Comparison of ENCODE assay signal across 18 cellular contexts in genomic region chr1:187794561-187794960, GRCh38.
A peak's percentile ranks its signal among the peaks of the same experiment; 100 is the strongest.
DNase-seq lines count a peak whose midpoint lies in the region; ATAC-seq, FAIRE-seq and TF ChIP-seq lines count a peak whose summit lies in the region.
"Had no signal": no experiment of that assay in that cellular context is flagged by ENCODE, and none has a peak within 500 bp of the region (broad histone marks: within the 10 kb centered on the region; RNA-seq: fewer than 3 reads in every experiment).

No MANE protein-coding gene starts in this region.

- no peaks in the 10 kb centered on the region for H3K79me2 ChIP-seq in PC-9 (ENCODE audit: low read depth)

- no peaks in the 10 kb centered on the region for H3K27me3 ChIP-seq in PC-9 (ENCODE audit: insufficient read depth, low read depth)
- no peaks in the 10 kb centered on the region for H3K27me3 ChIP-seq in WERI-Rb-1 (ENCODE audit: insufficient read depth, low read depth, severe bottlenecking)

- H3K36me3 ChIP-seq in PC-9 (ENCODE audit: low read depth) (no peaks in the 10 kb centered on the region), WERI-Rb-1 (no peaks in the 10 kb centered on the region)
- H3K36me3 ChIP-seq: HAP-1 had no signal

- H3K9me2 ChIP-seq in PC-9 (ENCODE audit: insufficient read depth): no peaks in the 10 kb centered on the region

- CTCF ChIA-PET in PC-9 (lab: Charles Lee): no interaction called here

- ATAC-seq in GM19023 (IDR thresholded peaks at IDR 0.05; ENCODE audit: unreplicated experiment): no peak
- ATAC-seq: PC-3 had no signal

- TF ChIP-seq CTCF in PC-9 (conservative IDR thresholded peaks at IDR 0.05) (no peak), WERI-Rb-1 (IDR thresholded peaks at IDR 0.05; ENCODE audit: low read depth, low read length) (no peak)

- no peaks in the 10 kb centered on the region for H3K9me3 ChIP-seq in PC-9 (ENCODE audit: insufficient read depth, low read depth)
- no peaks in the 10 kb centered on the region for H3K9me3 ChIP-seq in WERI-Rb-1 (ENCODE audit: severe bottlenecking)
- H3K9me3 ChIP-seq: HAP-1 had no signal

- no peaks in the 10 kb centered on the region for H3K4me1 ChIP-seq in PC-9 (replicated peaks; ENCODE audit: insufficient read depth)
- H3K4me1 ChIP-seq: HAP-1 had no signal

- H3K4me3 ChIP-seq in PC-9: no peak overlapping the region
- no peak overlapping the region for H3K4me3 ChIP-seq in WERI-Rb-1 (ENCODE audit: low read depth, low read length)
- H3K4me3 ChIP-seq: HAP-1 had no signal

- H3K27ac ChIP-seq in PC-9 (no peak overlapping the region), WERI-Rb-1 (no peak overlapping the region)
- H3K27ac ChIP-seq: RWPE1 had no signal

- POLR2A ChIA-PET in PC-9 (lab: Charles Lee; ENCODE audit: unreplicated experiment): no interaction called here

- H2AFZ ChIP-seq in PC-9: 0 out of 2 replicates have a peak overlapping the region, but pooled peaks have one; percentile 51

- no peaks in the 10 kb centered on the region for H3F3A ChIP-seq in PC-9 (ENCODE audit: insufficient read depth, low read depth)

- intact Hi-C loops in PC-9 (cut with micrococcal nuclease; ENCODE audit: unreplicated experiment): no loop called here

- no TSS peak for BruUV-seq in PC-9 (replicated peaks; lab: Mats Ljungman, UMichigan)

- no peak overlapping the region for H3K4me2 ChIP-seq in PC-9

- peak; percentile 53 for DNase-seq in DMS79 treated with DMSO at 0.1 percent for 48 hours (lab: John Stamatoyannopoulos, UW)
- no peak for DNase-seq in DMS79 (lab: John Stamatoyannopoulos, UW)
- no peak for DNase-seq in PC-9
- DNase-seq in frontal cortex (ENCODE audit: low spot score in 2 of 2): no peak
- no peak for DNase-seq in WERI-Rb-1
- DNase-seq in Ammon's horn (ENCODE audit: low spot score): no peak
- DNase-seq in SIG-M5 treated with dmso at 0.1 percent for 504 hours (lab: John Stamatoyannopoulos, UW; ENCODE audit: unreplicated experiment): no peak
- DNase-seq: 8988T; CD4-positive, alpha-beta memory T cell; Karpas-422; NCI-H1436 treated with DMSO at 0.1 percent for 48 hours; NCI-H2227 treated with DMSO at 0.1 percent for 48 hours; NCI-H524 treated with DMSO at 0.1 percent for 48 hours; PC-3; SIG-M5 had no signal

- FAIRE-seq in frontal cortex (lab: Jason Lieb, UNC): peak; percentile 3

- H4K20me1 ChIP-seq in PC-9 (ENCODE audit: insufficient read depth): no peaks in the 10 kb centered on the region
